ENCODE assay signal across 8 cellular contexts in genomic region chr6:157107915-157108651, GRCh38.
DNase-seq lines count a peak whose midpoint lies in the region; ATAC-seq, FAIRE-seq and TF ChIP-seq lines count a peak whose summit lies in the region.

No MANE protein-coding gene starts in this region.

- peak in 1 of 5 donors; percentile 2 for DNase-seq in CD8-positive, alpha-beta memory T cell
- peak; percentile 78 for DNase-seq in NCI-H69 (lab: John Stamatoyannopoulos, UW)
- DNase-seq in dedifferentiated amniotic fluid mesenchymal stem cell (ENCODE audit: extremely low spot score) = peak; percentile 83
- no peak for DNase-seq in natural killer cell treated with Interleukin-12 subunit alpha and Interleukin-12 subunit beta and Interleukin-15 and Interleukin-18, amount 100 ng/mL, for 72 hours (ENCODE audit: low spot score)
- no peak for DNase-seq in GM12891 (ENCODE audit: insufficient read length, low spot score)
- DNase-seq in NCI-H1092 (lab: John Stamatoyannopoulos, UW) = no peak
- no peak for DNase-seq in posterior vena cava (ENCODE audit: low spot score)

- no peak overlapping the region for H3K4me3 Mint-ChIP-seq in CD8-positive, alpha-beta memory T cell
- H3K4me3 Mint-ChIP-seq in natural killer cell treated with Interleukin-12 subunit alpha and Interleukin-12 subunit beta and Interleukin-15 and Interleukin-18, amount 100 ng/mL, for 72 hours = peak overlapping the region; percentile 27

- no peaks in the 10 kb centered on the region for H3K36me3 ChIP-seq in CD8-positive, alpha-beta memory T cell (ENCODE audit: insufficient read depth, low read length)

- no peaks in the 10 kb centered on the region for H3K27me3 Mint-ChIP-seq in CD8-positive, alpha-beta memory T cell
- H3K27me3 Mint-ChIP-seq in natural killer cell treated with Interleukin-12 subunit alpha and Interleukin-12 subunit beta and Interleukin-15 and Interleukin-18, amount 100 ng/mL, for 72 hours = no peaks in the 10 kb centered on the region

- CTCF ChIA-PET in CD8-positive, alpha-beta memory T cell (lab: Charles Lee) = interaction anchor here (0.6 kb wide), 1 partner anchor 1141 kb away, joined by 3 read pairs; no protein-coding TSS in a partner anchor

- H3K9me3 ChIP-seq in CD8-positive, alpha-beta memory T cell (ENCODE audit: low read length) = no peaks in the 10 kb centered on the region

- intact Hi-C loops in posterior vena cava (cut with DNase I) = no loop called here

- peaks cover 7% of the 10 kb centered on the region for H3K4me1 ChIP-seq in CD8-positive, alpha-beta memory T cell (ENCODE audit: insufficient read depth, low read length)

- H3K4me3 ChIP-seq in CD8-positive, alpha-beta memory T cell (ENCODE audit: low read length) = no peak overlapping the region

- H3K27ac ChIP-seq in CD8-positive, alpha-beta memory T cell (ENCODE audit: low read depth, low read length) = no peak overlapping the region

- POLR2A ChIA-PET in CD8-positive, alpha-beta memory T cell (lab: Charles Lee) = no interaction called here

- H3K4me1 Mint-ChIP-seq in CD8-positive, alpha-beta memory T cell = peaks cover 29 to 44% (median 29%) of the 10 kb centered on the region in 3 donors
- peaks cover 46 to 52% of the 10 kb centered on the region in 2 donors for H3K4me1 Mint-ChIP-seq in natural killer cell treated with Interleukin-12 subunit alpha and Interleukin-12 subunit beta and Interleukin-15 and Interleukin-18, amount 100 ng/mL, for 72 hours (ENCODE audit: low read depth in 2 of 2)

- H3K36me3 Mint-ChIP-seq in CD8-positive, alpha-beta memory T cell = peaks cover 6 to 40% (median 14%) of the 10 kb centered on the region in 3 donors
- H3K36me3 Mint-ChIP-seq in natural killer cell treated with Interleukin-12 subunit alpha and Interleukin-12 subunit beta and Interleukin-15 and Interleukin-18, amount 100 ng/mL, for 72 hours = peaks cover 6% of the 10 kb centered on the region

- no peak for TF ChIP-seq POLR2A in GM12891 (IDR thresholded peaks at IDR 0.05; ENCODE audit: low read depth, low read length)

- H3K27me3 ChIP-seq in CD8-positive, alpha-beta memory T cell (ENCODE audit: insufficient read depth, low read length, poor library complexity, severe bottlenecking) = no peaks in the 10 kb centered on the region

- H3K27ac Mint-ChIP-seq in CD8-positive, alpha-beta memory T cell = peak overlapping the region in 7 of 8 donors; percentile 6 to 79 (median 48)
- H3K27ac Mint-ChIP-seq in natural killer cell treated with Interleukin-12 subunit alpha and Interleukin-12 subunit beta and Interleukin-15 and Interleukin-18, amount 100 ng/mL, for 72 hours = peak overlapping the region; percentile 22 to 29

- no peaks in the 10 kb centered on the region for H3K9me3 Mint-ChIP-seq in CD8-positive, alpha-beta memory T cell
- no peaks in the 10 kb centered on the region for H3K9me3 Mint-ChIP-seq in natural killer cell treated with Interleukin-12 subunit alpha and Interleukin-12 subunit beta and Interleukin-15 and Interleukin-18, amount 100 ng/mL, for 72 hours

- FAIRE-seq in GM12891 (lab: Jason Lieb, UNC) = no peak

- peak; percentile 83 to 89 for ATAC-seq in natural killer cell treated with Interleukin-12 subunit alpha and Interleukin-12 subunit beta and Interleukin-15 and Interleukin-18, amount 100 ng/mL, for 72 hours
- ATAC-seq in HG02885 (IDR thresholded peaks at IDR 0.05; ENCODE audit: poor library complexity, unreplicated experiment) = no peak

TF ChIP-seq in GM12891, 5 proteins besides CTCF, POLR2A, EP300 and RAD21:
- TF ChIP-seq PAX5 (IDR thresholded peaks at IDR 0.05; ENCODE audit: insufficient read depth, low read length, severe bottlenecking) (no peak), TAF1 (IDR thresholded peaks at IDR 0.05; ENCODE audit: low read depth, low read length) (no peak), POU2F2 (IDR thresholded peaks at IDR 0.05; ENCODE audit: low read depth, low read length) (no peak)

Comparison
In these comparisons a context has a peak if more than half of its experiments do, and no peak if none do; other contexts are left out.
1. DNase-seq: peak in NCI-H69 (single experiment) and dedifferentiated amniotic fluid mesenchymal stem cell (single experiment); none in natural killer cell treated with Interleukin-12 subunit alpha and Interleukin-12 subunit beta and Interleukin-15 and Interleukin-18, amount 100 ng/mL, for 72 hours (single experiment), GM12891 (single experiment), NCI-H1092 (single experiment) and posterior vena cava (single experiment).